ENCODE assay signal across 2 cellular contexts in genomic region chr1:170471310-170471839, GRCh38.
TF ChIP-seq lines count a peak whose summit lies in the region.

No MANE protein-coding gene starts in this region.

TF ChIP-seq in SK-N-SH treated with all-trans-retinoic acid at 6 μM for 48 hours, 23 proteins besides CTCF, POLR2A, EP300 and RAD21 (continued from another document):
- TF ChIP-seq CREB5 (CRISPR knock-in tag; IDR thresholded peaks at IDR 0.05; ENCODE audit: low read depth) (no peak), ZNF565 (CRISPR knock-in tag; conservative IDR thresholded peaks at IDR 0.05; ENCODE audit: low read depth) (no peak), OSR1 (CRISPR knock-in tag; IDR thresholded peaks at IDR 0.05) (no peak), SNAI2 (CRISPR knock-in tag; IDR thresholded peaks at IDR 0.05) (no peak), TSHZ2 (CRISPR knock-in tag; IDR thresholded peaks at IDR 0.05) (no peak)

TF ChIP-seq in SK-N-SH, 30 proteins besides CTCF, POLR2A, EP300 and RAD21 (continued from another document):
- TF ChIP-seq MXI1 (IDR thresholded peaks at IDR 0.05; ENCODE audit: low read depth, low read length) (no peak), NRF1 (IDR thresholded peaks at IDR 0.05; ENCODE audit: low read depth, low read length) (no peak), FOSL2 (IDR thresholded peaks at IDR 0.05; ENCODE audit: borderline replicate concordance, low read depth) (no peak), USF2 (IDR thresholded peaks at IDR 0.05; ENCODE audit: borderline replicate concordance, low read depth, low read length) (no peak), POLR2AphosphoS5 (IDR thresholded peaks at IDR 0.05; ENCODE audit: low read depth, low read length) (no peak), ELF1 (IDR thresholded peaks at IDR 0.05) (no peak), RFX5 (IDR thresholded peaks at IDR 0.05; ENCODE audit: low read length) (no peak), JUND (IDR thresholded peaks at IDR 0.05) (no peak)
- TF ChIP-seq, protein P1, sequence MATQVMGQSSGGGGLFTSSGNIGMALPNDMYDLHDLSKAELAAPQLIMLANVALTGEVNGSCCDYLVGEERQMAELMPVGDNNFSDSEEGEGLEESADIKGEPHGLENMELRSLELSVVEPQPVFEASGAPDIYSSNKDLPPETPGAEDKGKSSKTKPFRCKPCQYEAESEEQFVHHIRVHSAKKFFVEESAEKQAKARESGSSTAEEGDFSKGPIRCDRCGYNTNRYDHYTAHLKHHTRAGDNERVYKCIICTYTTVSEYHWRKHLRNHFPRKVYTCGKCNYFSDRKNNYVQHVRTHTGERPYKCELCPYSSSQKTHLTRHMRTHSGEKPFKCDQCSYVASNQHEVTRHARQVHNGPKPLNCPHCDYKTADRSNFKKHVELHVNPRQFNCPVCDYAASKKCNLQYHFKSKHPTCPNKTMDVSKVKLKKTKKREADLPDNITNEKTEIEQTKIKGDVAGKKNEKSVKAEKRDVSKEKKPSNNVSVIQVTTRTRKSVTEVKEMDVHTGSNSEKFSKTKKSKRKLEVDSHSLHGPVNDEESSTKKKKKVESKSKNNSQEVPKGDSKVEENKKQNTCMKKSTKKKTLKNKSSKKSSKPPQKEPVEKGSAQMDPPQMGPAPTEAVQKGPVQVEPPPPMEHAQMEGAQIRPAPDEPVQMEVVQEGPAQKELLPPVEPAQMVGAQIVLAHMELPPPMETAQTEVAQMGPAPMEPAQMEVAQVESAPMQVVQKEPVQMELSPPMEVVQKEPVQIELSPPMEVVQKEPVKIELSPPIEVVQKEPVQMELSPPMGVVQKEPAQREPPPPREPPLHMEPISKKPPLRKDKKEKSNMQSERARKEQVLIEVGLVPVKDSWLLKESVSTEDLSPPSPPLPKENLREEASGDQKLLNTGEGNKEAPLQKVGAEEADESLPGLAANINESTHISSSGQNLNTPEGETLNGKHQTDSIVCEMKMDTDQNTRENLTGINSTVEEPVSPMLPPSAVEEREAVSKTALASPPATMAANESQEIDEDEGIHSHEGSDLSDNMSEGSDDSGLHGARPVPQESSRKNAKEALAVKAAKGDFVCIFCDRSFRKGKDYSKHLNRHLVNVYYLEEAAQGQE (IDR thresholded peaks at IDR 0.05; ENCODE audit: low read depth, low read length): no peak
- TF ChIP-seq, protein P2, sequence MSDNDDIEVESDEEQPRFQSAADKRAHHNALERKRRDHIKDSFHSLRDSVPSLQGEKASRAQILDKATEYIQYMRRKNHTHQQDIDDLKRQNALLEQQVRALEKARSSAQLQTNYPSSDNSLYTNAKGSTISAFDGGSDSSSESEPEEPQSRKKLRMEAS (IDR thresholded peaks at IDR 0.05; ENCODE audit: low read depth): no peak
- TF ChIP-seq, protein P3, sequence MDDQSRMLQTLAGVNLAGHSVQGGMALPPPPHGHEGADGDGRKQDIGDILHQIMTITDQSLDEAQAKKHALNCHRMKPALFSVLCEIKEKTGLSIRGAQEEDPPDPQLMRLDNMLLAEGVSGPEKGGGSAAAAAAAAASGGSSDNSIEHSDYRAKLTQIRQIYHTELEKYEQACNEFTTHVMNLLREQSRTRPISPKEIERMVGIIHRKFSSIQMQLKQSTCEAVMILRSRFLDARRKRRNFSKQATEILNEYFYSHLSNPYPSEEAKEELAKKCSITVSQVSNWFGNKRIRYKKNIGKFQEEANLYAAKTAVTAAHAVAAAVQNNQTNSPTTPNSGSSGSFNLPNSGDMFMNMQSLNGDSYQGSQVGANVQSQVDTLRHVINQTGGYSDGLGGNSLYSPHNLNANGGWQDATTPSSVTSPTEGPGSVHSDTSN (IDR thresholded peaks at IDR 0.05): no peak
